Comparison of ENCODE assay signal across 1 cellular context in genomic region chr5:146446861-146447733, GRCh38.
TF ChIP-seq lines count a peak whose summit lies in the region.

Gene TCERG1 (plus strand): TSS chr5:146447333. CDS start chr5:146447350, 17 bp downstream.

TF ChIP-seq in HepG2, 621 proteins besides CTCF, POLR2A, EP300 and RAD21 (continued from another document and continues in another):
- no peak for TF ChIP-seq FOXK2 (IDR thresholded peaks at IDR 0.05)
- peak; percentile 83 for TF ChIP-seq ZNF878 (CRISPR knock-in tag; IDR thresholded peaks at IDR 0.05)
- TF ChIP-seq ZNF550 (CRISPR knock-in tag; IDR thresholded peaks at IDR 0.05; ENCODE audit: borderline replicate concordance), result no peak
- TF ChIP-seq SRY (CRISPR knock-in tag; IDR thresholded peaks at IDR 0.05), result peak; percentile 27; the same call in 1 of the 2 replicates
- TF ChIP-seq MYNN (CRISPR knock-in tag; IDR thresholded peaks at IDR 0.05; ENCODE audit: low read depth), result no peak
- no peak for TF ChIP-seq AKAP8 (CRISPR knock-in tag; IDR thresholded peaks at IDR 0.05)
- TF ChIP-seq, protein P1, sequence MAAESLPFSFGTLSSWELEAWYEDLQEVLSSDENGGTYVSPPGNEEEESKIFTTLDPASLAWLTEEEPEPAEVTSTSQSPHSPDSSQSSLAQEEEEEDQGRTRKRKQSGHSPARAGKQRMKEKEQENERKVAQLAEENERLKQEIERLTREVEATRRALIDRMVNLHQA (CRISPR knock-in tag; IDR thresholded peaks at IDR 0.05), result no peak
- TF ChIP-seq HNRNPLL (IDR thresholded peaks at IDR 0.05; ENCODE audit: low read depth, low read length, poor library complexity, severe bottlenecking), result peak; percentile 38
- TF ChIP-seq ZSCAN9 (CRISPR knock-in tag; IDR thresholded peaks at IDR 0.05; ENCODE audit: borderline replicate concordance), result peak; percentile 70; the same call in 1 of the 2 replicates
- TF ChIP-seq SIN3B (IDR thresholded peaks at IDR 0.05; ENCODE audit: low read length), result peak; percentile 67; the same call in 1 of the 2 replicates
- peak; percentile 99 for TF ChIP-seq NFYB (CRISPR knock-in tag; IDR thresholded peaks at IDR 0.05)
- TF ChIP-seq KLF16 (CRISPR knock-in tag; IDR thresholded peaks at IDR 0.05), result peak in 1 of 2 experiments; percentile 88; a peak in 2 of 4 replicates
- no peak for TF ChIP-seq ZNF724P (CRISPR knock-in tag; IDR thresholded peaks at IDR 0.05; ENCODE audit: borderline replicate concordance)
- TF ChIP-seq SP1 (IDR thresholded peaks at IDR 0.05), result no peak
- peak; percentile 58 for TF ChIP-seq SP1 (CRISPR knock-in tag; IDR thresholded peaks at IDR 0.05)
- TF ChIP-seq TMF1 (CRISPR knock-in tag; IDR thresholded peaks at IDR 0.05; ENCODE audit: low read depth), result peak; percentile 75
- no peak for TF ChIP-seq HOXA9 (CRISPR knock-in tag; IDR thresholded peaks at IDR 0.05; ENCODE audit: borderline replicate concordance)
- TF ChIP-seq, protein P2, sequence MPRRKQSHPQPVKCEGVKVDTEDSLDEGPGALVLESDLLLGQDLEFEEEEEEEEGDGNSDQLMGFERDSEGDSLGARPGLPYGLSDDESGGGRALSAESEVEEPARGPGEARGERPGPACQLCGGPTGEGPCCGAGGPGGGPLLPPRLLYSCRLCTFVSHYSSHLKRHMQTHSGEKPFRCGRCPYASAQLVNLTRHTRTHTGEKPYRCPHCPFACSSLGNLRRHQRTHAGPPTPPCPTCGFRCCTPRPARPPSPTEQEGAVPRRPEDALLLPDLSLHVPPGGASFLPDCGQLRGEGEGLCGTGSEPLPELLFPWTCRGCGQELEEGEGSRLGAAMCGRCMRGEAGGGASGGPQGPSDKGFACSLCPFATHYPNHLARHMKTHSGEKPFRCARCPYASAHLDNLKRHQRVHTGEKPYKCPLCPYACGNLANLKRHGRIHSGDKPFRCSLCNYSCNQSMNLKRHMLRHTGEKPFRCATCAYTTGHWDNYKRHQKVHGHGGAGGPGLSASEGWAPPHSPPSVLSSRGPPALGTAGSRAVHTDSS (CRISPR knock-in tag; conservative IDR thresholded peaks at IDR 0.05), result no peak
- TF ChIP-seq ZNF75D (CRISPR knock-in tag; IDR thresholded peaks at IDR 0.05; ENCODE audit: borderline replicate concordance), result no peak
- TF ChIP-seq, protein P3, sequence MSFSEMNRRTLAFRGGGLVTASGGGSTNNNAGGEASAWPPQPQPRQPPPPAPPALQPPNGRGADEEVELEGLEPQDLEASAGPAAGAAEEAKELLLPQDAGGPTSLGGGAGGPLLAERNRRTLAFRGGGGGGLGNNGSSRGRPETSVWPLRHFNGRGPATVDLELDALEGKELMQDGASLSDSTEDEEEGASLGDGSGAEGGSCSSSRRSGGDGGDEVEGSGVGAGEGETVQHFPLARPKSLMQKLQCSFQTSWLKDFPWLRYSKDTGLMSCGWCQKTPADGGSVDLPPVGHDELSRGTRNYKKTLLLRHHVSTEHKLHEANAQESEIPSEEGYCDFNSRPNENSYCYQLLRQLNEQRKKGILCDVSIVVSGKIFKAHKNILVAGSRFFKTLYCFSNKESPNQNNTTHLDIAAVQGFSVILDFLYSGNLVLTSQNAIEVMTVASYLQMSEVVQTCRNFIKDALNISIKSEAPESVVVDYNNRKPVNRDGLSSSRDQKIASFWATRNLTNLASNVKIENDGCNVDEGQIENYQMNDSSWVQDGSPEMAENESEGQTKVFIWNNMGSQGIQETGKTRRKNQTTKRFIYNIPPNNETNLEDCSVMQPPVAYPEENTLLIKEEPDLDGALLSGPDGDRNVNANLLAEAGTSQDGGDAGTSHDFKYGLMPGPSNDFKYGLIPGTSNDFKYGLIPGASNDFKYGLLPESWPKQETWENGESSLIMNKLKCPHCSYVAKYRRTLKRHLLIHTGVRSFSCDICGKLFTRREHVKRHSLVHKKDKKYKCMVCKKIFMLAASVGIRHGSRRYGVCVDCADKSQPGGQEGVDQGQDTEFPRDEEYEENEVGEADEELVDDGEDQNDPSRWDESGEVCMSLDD (CRISPR knock-in tag; IDR thresholded peaks at IDR 0.05; ENCODE audit: borderline replicate concordance), result no peak
- no peak; the same call in 1 of the 2 replicates for TF ChIP-seq HIVEP1 (CRISPR knock-in tag; IDR thresholded peaks at IDR 0.05)
- TF ChIP-seq, protein P4, sequence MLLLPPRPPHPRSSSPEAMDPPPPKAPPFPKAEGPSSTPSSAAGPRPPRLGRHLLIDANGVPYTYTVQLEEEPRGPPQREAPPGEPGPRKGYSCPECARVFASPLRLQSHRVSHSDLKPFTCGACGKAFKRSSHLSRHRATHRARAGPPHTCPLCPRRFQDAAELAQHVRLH (CRISPR knock-in tag; IDR thresholded peaks at IDR 0.05; ENCODE audit: borderline replicate concordance, low read depth), result peak; percentile 52; the same call in 1 of the 2 replicates
- TF ChIP-seq ZNF766 (CRISPR knock-in tag; IDR thresholded peaks at IDR 0.05; ENCODE audit: borderline replicate concordance), result peak; percentile 35; the same call in 1 of the 2 replicates
- TF ChIP-seq ZNF224 (CRISPR knock-in tag; IDR thresholded peaks at IDR 0.05), result no peak
- no peak for TF ChIP-seq SIX1 (CRISPR knock-in tag; IDR thresholded peaks at IDR 0.05; ENCODE audit: borderline replicate concordance)
- TF ChIP-seq, protein P5, sequence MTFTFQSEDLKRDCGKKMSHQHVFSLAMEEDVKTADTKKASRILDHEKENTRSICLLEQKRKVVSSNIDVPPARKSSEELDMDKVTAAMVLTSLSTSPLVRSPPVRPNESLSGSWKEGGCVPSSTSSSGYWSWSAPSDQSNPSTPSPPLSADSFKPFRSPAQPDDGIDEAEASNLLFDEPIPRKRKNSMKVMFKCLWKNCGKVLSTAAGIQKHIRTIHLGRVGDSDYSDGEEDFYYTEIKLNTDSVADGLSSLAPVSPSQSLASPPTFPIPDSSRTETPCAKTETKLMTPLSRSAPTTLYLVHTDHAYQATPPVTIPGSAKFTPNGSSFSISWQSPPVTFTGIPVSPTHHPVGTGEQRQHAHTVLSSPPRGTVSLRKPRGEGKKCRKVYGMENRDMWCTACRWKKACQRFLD (CRISPR knock-in tag; IDR thresholded peaks at IDR 0.05; ENCODE audit: borderline replicate concordance), result peak; percentile 53; the same call in 1 of the 2 replicates
- no peak for TF ChIP-seq ZFP62 (CRISPR knock-in tag; IDR thresholded peaks at IDR 0.05)
- TF ChIP-seq, protein P6, sequence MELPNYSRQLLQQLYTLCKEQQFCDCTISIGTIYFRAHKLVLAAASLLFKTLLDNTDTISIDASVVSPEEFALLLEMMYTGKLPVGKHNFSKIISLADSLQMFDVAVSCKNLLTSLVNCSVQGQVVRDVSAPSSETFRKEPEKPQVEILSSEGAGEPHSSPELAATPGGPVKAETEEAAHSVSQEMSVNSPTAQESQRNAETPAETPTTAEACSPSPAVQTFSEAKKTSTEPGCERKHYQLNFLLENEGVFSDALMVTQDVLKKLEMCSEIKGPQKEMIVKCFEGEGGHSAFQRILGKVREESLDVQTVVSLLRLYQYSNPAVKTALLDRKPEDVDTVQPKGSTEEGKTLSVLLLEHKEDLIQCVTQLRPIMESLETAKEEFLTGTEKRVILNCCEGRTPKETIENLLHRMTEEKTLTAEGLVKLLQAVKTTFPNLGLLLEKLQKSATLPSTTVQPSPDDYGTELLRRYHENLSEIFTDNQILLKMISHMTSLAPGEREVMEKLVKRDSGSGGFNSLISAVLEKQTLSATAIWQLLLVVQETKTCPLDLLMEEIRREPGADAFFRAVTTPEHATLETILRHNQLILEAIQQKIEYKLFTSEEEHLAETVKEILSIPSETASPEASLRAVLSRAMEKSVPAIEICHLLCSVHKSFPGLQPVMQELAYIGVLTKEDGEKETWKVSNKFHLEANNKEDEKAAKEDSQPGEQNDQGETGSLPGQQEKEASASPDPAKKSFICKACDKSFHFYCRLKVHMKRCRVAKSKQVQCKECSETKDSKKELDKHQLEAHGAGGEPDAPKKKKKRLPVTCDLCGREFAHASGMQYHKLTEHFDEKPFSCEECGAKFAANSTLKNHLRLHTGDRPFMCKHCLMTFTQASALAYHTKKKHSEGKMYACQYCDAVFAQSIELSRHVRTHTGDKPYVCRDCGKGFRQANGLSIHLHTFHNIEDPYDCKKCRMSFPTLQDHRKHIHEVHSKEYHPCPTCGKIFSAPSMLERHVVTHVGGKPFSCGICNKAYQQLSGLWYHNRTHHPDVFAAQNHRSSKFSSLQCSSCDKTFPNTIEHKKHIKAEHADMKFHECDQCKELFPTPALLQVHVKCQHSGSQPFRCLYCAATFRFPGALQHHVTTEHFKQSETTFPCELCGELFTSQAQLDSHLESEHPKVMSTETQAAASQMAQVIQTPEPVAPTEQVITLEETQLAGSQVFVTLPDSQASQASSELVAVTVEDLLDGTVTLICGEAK (IDR thresholded peaks at IDR 0.05), result no peak
- TF ChIP-seq, protein P6 (CRISPR knock-in tag; IDR thresholded peaks at IDR 0.05), result no peak
- TF ChIP-seq CEBPB (IDR thresholded peaks at IDR 0.05; ENCODE audit: borderline replicate concordance, low read depth, low read length), result 0 out of 2 replicates have a peak, but pooled peaks have one; percentile 20
- TF ChIP-seq TBX2 (CRISPR knock-in tag; IDR thresholded peaks at IDR 0.05; ENCODE audit: borderline replicate concordance), result peak; percentile 68; the same call in 1 of the 2 replicates
- TF ChIP-seq ZMYM3 (CRISPR knock-in tag; IDR thresholded peaks at IDR 0.05), result no peak
- 0 out of 2 replicates have a peak, but pooled peaks have one; percentile 49 for TF ChIP-seq THYN1 (CRISPR knock-in tag; IDR thresholded peaks at IDR 0.05; ENCODE audit: borderline replicate concordance, low read depth)
- TF ChIP-seq ZNF572 (CRISPR knock-in tag; IDR thresholded peaks at IDR 0.05), result no peak
- peak; percentile 75; the same call in 1 of the 2 replicates for TF ChIP-seq ZNF263 (CRISPR knock-in tag; IDR thresholded peaks at IDR 0.05)
- TF ChIP-seq IKZF1 (IDR thresholded peaks at IDR 0.05), result no peak
- TF ChIP-seq SETDB1 (CRISPR knock-in tag; IDR thresholded peaks at IDR 0.05; ENCODE audit: borderline replicate concordance), result no peak
- TF ChIP-seq, protein P7, sequence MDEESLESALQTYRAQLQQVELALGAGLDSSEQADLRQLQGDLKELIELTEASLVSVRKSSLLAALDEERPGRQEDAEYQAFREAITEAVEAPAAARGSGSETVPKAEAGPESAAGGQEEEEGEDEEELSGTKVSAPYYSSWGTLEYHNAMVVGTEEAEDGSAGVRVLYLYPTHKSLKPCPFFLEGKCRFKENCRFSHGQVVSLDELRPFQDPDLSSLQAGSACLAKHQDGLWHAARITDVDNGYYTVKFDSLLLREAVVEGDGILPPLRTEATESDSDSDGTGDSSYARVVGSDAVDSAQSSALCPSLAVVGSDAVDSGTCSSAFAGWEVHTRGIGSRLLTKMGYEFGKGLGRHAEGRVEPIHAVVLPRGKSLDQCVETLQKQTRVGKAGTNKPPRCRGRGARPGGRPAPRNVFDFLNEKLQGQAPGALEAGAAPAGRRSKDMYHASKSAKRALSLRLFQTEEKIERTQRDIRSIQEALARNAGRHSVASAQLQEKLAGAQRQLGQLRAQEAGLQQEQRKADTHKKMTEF (CRISPR knock-in tag; IDR thresholded peaks at IDR 0.05), result peak; percentile 77
- no peak for TF ChIP-seq ZNF362 (CRISPR knock-in tag; IDR thresholded peaks at IDR 0.05; ENCODE audit: borderline replicate concordance)
- TF ChIP-seq FOXP4 (CRISPR knock-in tag; IDR thresholded peaks at IDR 0.05), result 0 out of 2 replicates have a peak, but pooled peaks have one; percentile 25
- peak; percentile 49 for TF ChIP-seq MED8 (CRISPR knock-in tag; IDR thresholded peaks at IDR 0.05; ENCODE audit: insufficient replicate concordance)
- TF ChIP-seq SMAD1 (CRISPR knock-in tag; IDR thresholded peaks at IDR 0.05; ENCODE audit: borderline replicate concordance, low read depth), result no peak
- no peak for TF ChIP-seq SSRP1 (CRISPR knock-in tag; IDR thresholded peaks at IDR 0.05)
- TF ChIP-seq EEA1 (CRISPR knock-in tag; IDR thresholded peaks at IDR 0.05; ENCODE audit: borderline replicate concordance), result no peak
- peak; percentile 64 for TF ChIP-seq KDM2A (CRISPR knock-in tag; IDR thresholded peaks at IDR 0.05; ENCODE audit: borderline replicate concordance, low read depth)
